1 cellular context compared by ENCODE assay signal in genomic region chr18:77081387-77081773, GRCh38.
TF ChIP-seq lines count a peak whose summit lies in the region.

No MANE protein-coding gene starts in this region.

TF ChIP-seq in SK-N-SH treated with all-trans-retinoic acid at 6 μM for 48 hours, 23 proteins besides CTCF, POLR2A, EP300 and RAD21 (continued from another document):
- TF ChIP-seq POU6F1 (CRISPR knock-in tag; IDR thresholded peaks at IDR 0.05; ENCODE audit: borderline replicate concordance, low read depth): no peak
- TF ChIP-seq ZC3H10 (CRISPR knock-in tag; IDR thresholded peaks at IDR 0.05): no peak
- TF ChIP-seq OSR1 (CRISPR knock-in tag; IDR thresholded peaks at IDR 0.05): no peak
- TF ChIP-seq CSDC2 (CRISPR knock-in tag; IDR thresholded peaks at IDR 0.05): no peak
